8 cellular contexts compared by ENCODE assay signal in the genomic region with DNA sequence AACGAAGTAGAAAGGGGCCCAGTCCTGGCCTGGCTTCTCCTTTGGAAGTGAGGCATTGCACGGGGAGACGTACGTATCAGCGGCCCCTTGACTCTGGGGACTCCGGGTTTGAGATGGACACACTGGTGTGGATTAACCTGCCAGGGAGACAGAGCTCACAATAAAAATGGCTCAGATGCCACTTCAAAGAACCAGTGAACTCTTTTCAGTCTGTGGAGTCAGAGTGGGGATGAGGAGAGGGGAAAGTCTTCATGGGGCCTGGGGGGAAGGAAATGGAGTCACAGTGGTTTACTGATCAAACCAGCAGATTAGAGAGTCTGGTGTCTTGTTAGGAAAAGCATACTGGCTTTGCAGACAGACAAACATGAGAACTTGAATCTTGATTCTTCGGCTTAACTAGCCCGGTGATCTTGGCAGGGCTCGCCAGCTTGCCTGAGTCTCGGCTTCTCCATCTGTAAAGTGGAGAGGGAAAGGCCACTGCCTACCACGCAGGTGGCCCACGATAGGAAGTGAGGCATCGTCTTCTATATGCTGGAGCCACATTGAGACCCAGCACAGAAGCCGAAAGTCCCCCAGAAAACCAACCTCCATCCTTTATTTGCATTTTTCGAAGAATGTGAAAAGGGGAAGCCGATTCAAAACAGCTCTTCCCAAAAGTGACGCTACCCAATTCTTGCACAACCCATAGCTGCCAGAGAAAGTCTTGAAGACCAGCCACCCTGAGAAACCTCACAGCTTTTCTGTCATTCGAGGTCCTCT. TPM values are rescaled to one million over a fixed set of nuclear protein-coding genes. Genes with fewer than 3 reads are reported as not detected.
A peak's percentile ranks its signal among the peaks of the same experiment; 100 is the strongest.
DNase-seq lines count a peak whose midpoint lies in the region; ATAC-seq and TF ChIP-seq lines count a peak whose summit lies in the region.

Gene FFAR1 (plus strand): TSS at position 732 of the 759 bp plus-strand sequence. CDS start 3,650 bp downstream, outside the sequence.

- H3K9ac ChIP-seq in PC-3 (ENCODE audit: low read length): no peak within 1 kb of the TSS
- H3K9ac ChIP-seq in mesendoderm (ENCODE audit: low read length): no peak within 1 kb of the TSS

- no peak within 1 kb of the TSS for H3K18ac ChIP-seq in mesendoderm (ENCODE audit: low read length)

- POLR2A ChIA-PET in PC-3 (lab: Charles Lee; ENCODE audit: unreplicated experiment): no interaction called here

- H3K9me3 Mint-ChIP-seq in CD14-positive monocyte: peaks cover 0 to 2% (median 0%) of the 10 kb centered on the region in 7 donors
- H3K9me3 Mint-ChIP-seq in activated CD8-positive, alpha-beta memory T cell treated with anti-CD3 and anti-CD28 coated beads, Interleukin-2, amount 10 ng/mL, durations not matched to agents 7 days and 5 days (ENCODE audit: low read depth): no peaks in the 10 kb centered on the region
- H3K9me3 Mint-ChIP-seq in natural killer cell treated with Interleukin-12 subunit alpha and Interleukin-12 subunit beta and Interleukin-15 and Interleukin-18, amount 100 ng/mL, for 72 hours: no peaks in the 10 kb centered on the region

- no peak within 1 kb of the TSS for H4K8ac ChIP-seq in mesendoderm (ENCODE audit: low read depth, low read length)

- no peaks in the 10 kb centered on the region for H4K20me1 ChIP-seq in PC-3 (ENCODE audit: low read length)

- H2AFZ ChIP-seq in PC-3 (ENCODE audit: low read length): no peak within 1 kb of the TSS

- no peaks in the 10 kb centered on the region for H3K4me1 ChIP-seq in PC-3 (ENCODE audit: insufficient read depth, low read length)
- H3K4me1 ChIP-seq in mesendoderm (ENCODE audit: control insufficient read depth, low read depth, low read length): no peaks in the 10 kb centered on the region

- H2BK120ac ChIP-seq in mesendoderm (ENCODE audit: low read depth, low read length): no peak within 1 kb of the TSS

- H3K4me1 Mint-ChIP-seq in CD14-positive monocyte: peaks cover 37% of the 10 kb centered on the region
- peaks cover 27% of the 10 kb centered on the region for H3K4me1 Mint-ChIP-seq in activated CD8-positive, alpha-beta memory T cell treated with anti-CD3 and anti-CD28 coated beads, Interleukin-2, amount 10 ng/mL, durations not matched to agents 7 days and 5 days
- H3K4me1 Mint-ChIP-seq in natural killer cell treated with Interleukin-12 subunit alpha and Interleukin-12 subunit beta and Interleukin-15 and Interleukin-18, amount 100 ng/mL, for 72 hours (ENCODE audit: low read depth in 2 of 2): peaks cover 35 to 40% of the 10 kb centered on the region in 2 donors

- WGBS in mesendoderm (ENCODE audit: extremely low coverage, insufficient coverage, low lambda C conversion rate): no CpG with 5 or more reads among the region's 18 CpGs

- intact Hi-C loops in CD14-positive monocyte (cut with micrococcal nuclease) (loop anchor here (2.0 to 10.0 kb wide), 2 partner anchors 19 to 153 kb away; partner anchors contain the start of gene CD22 (in 1 of the 2)), PC-3 (cut with micrococcal nuclease) (no loop called here)

- H3K36me3 ChIP-seq in PC-3 (ENCODE audit: low read depth, low read length) (no peaks in the 10 kb centered on the region), mesendoderm (ENCODE audit: control insufficient read depth, insufficient read depth, low read length) (no peaks in the 10 kb centered on the region)

- TF ChIP-seq CTCF in CD14-positive monocyte (IDR thresholded peaks at IDR 0.05) (no peak), PC-3 (conservative IDR thresholded peaks at IDR 0.05; ENCODE audit: low read depth, low read length) (no peak)

- peaks cover 4 to 5% of the 10 kb centered on the region in 2 donors for H3K36me3 Mint-ChIP-seq in CD14-positive monocyte
- no peaks in the 10 kb centered on the region for H3K36me3 Mint-ChIP-seq in activated CD8-positive, alpha-beta memory T cell treated with anti-CD3 and anti-CD28 coated beads, Interleukin-2, amount 10 ng/mL, durations not matched to agents 7 days and 5 days
- H3K36me3 Mint-ChIP-seq in natural killer cell treated with Interleukin-12 subunit alpha and Interleukin-12 subunit beta and Interleukin-15 and Interleukin-18, amount 100 ng/mL, for 72 hours: no peaks in the 10 kb centered on the region

- no peaks in the 10 kb centered on the region for H3F3A ChIP-seq in PC-3 (ENCODE audit: low read length, unreplicated experiment)

- no peak within 1 kb of the TSS for H3K4me2 ChIP-seq in PC-3 (ENCODE audit: low read length)
- no peak within 1 kb of the TSS for H3K4me2 ChIP-seq in mesendoderm (ENCODE audit: low read length)

- H3K9me2 ChIP-seq in PC-3 (replicated peaks; ENCODE audit: low read length): no peaks in the 10 kb centered on the region

- H3K9me3 ChIP-seq in PC-3 (ENCODE audit: low read length): no peaks in the 10 kb centered on the region

- CTCF ChIA-PET in activated CD8-positive, alpha-beta memory T cell treated with anti-CD3 and anti-CD28 coated beads, Interleukin-2, amount 10 ng/mL, durations not matched to agents 7 days and 5 days (lab: Charles Lee): interaction anchor here (1.1 to 1.8 kb wide), 5 partner anchors 9 to 148 kb away, joined by 3 to 8 read pairs (median 6); no protein-coding TSS in a partner anchor
- CTCF ChIA-PET in PC-3 (lab: Charles Lee): no interaction called here

- ATAC-seq in GM19455 (IDR thresholded peaks at IDR 0.05; ENCODE audit: unreplicated experiment) (peak; percentile 54), HG03457 (IDR thresholded peaks at IDR 0.05; ENCODE audit: unreplicated experiment) (peak; percentile 50), PC-3 (no peak)
- peak; percentile 50 for ATAC-seq in activated CD8-positive, alpha-beta memory T cell treated with anti-CD3 and anti-CD28 coated beads, Interleukin-2, amount 10 ng/mL, durations not matched to agents 7 days and 5 days
- peak; percentile 73 to 77 for ATAC-seq in natural killer cell treated with Interleukin-12 subunit alpha and Interleukin-12 subunit beta and Interleukin-15 and Interleukin-18, amount 100 ng/mL, for 72 hours

- H3K4ac ChIP-seq in mesendoderm (ENCODE audit: low read depth, low read length): no peak within 1 kb of the TSS

- H3K27me3 ChIP-seq in PC-3 (ENCODE audit: low read length) (peaks cover 21% of the 10 kb centered on the region; the same call in 1 of the 2 replicates), mesendoderm (ENCODE audit: insufficient read depth, low read length, poor library complexity) (no peaks in the 10 kb centered on the region)

- H3K4me3 ChIP-seq in PC-3 (ENCODE audit: low read length): no peak within 1 kb of the TSS
- no peak within 1 kb of the TSS for H3K4me3 ChIP-seq in mesendoderm (ENCODE audit: low read length)

- peak within 1 kb of the TSS; percentile 88 to 98 (median 95) for H3K27ac Mint-ChIP-seq in CD14-positive monocyte
- H3K27ac Mint-ChIP-seq in activated CD8-positive, alpha-beta memory T cell treated with anti-CD3 and anti-CD28 coated beads, Interleukin-2, amount 10 ng/mL, durations not matched to agents 7 days and 5 days: peak within 1 kb of the TSS; percentile 50
- H3K27ac Mint-ChIP-seq in natural killer cell treated with Interleukin-12 subunit alpha and Interleukin-12 subunit beta and Interleukin-15 and Interleukin-18, amount 100 ng/mL, for 72 hours: peak within 1 kb of the TSS; percentile 94 to 97

- no TSS peak for BruUV-seq in PC-3 (replicated peaks; lab: Mats Ljungman, UMichigan)

- H3K56ac ChIP-seq in mesendoderm (ENCODE audit: low read length): no peak within 1 kb of the TSS

- DNase-seq in CD14-positive monocyte (ENCODE audit: low spot score) (peak; percentile 89), PC-3 (no peak), mesendoderm (no peak), cerebellum (ENCODE audit: low spot score) (no peak)
- DNase-seq in activated CD8-positive, alpha-beta memory T cell treated with anti-CD3 and anti-CD28 coated beads, Interleukin-2, amount 10 ng/mL, durations not matched to agents 7 days and 5 days: peak; percentile 54
- DNase-seq in natural killer cell treated with Interleukin-12 subunit alpha and Interleukin-12 subunit beta and Interleukin-15 and Interleukin-18, amount 100 ng/mL, for 72 hours (ENCODE audit: low spot score): peak; percentile 88

- no peak within 1 kb of the TSS for H2AK5ac ChIP-seq in mesendoderm (ENCODE audit: low read length)

- H2BK5ac ChIP-seq in mesendoderm (ENCODE audit: low read length): no peak within 1 kb of the TSS

- H3K27me3 Mint-ChIP-seq in CD14-positive monocyte (ENCODE audit: low read depth in 3 of 3): peaks cover 1 to 24% (median 9%) of the 10 kb centered on the region in 3 donors
- peaks cover 54% of the 10 kb centered on the region for H3K27me3 Mint-ChIP-seq in activated CD8-positive, alpha-beta memory T cell treated with anti-CD3 and anti-CD28 coated beads, Interleukin-2, amount 10 ng/mL, durations not matched to agents 7 days and 5 days
- peaks cover 5 to 11% of the 10 kb centered on the region in 2 donors for H3K27me3 Mint-ChIP-seq in natural killer cell treated with Interleukin-12 subunit alpha and Interleukin-12 subunit beta and Interleukin-15 and Interleukin-18, amount 100 ng/mL, for 72 hours

- H3K27ac ChIP-seq in PC-3 (ENCODE audit: low read length) (no peak within 1 kb of the TSS), mesendoderm (ENCODE audit: low read depth, low read length) (no peak within 1 kb of the TSS)

- no peak within 1 kb of the TSS for H3K23ac ChIP-seq in mesendoderm (ENCODE audit: low read length)

- peak within 1 kb of the TSS; percentile 39 to 82 for H3K4me3 Mint-ChIP-seq in CD14-positive monocyte
- no peak within 1 kb of the TSS for H3K4me3 Mint-ChIP-seq in activated CD8-positive, alpha-beta memory T cell treated with anti-CD3 and anti-CD28 coated beads, Interleukin-2, amount 10 ng/mL, durations not matched to agents 7 days and 5 days
- peak within 1 kb of the TSS; percentile 81 for H3K4me3 Mint-ChIP-seq in natural killer cell treated with Interleukin-12 subunit alpha and Interleukin-12 subunit beta and Interleukin-15 and Interleukin-18, amount 100 ng/mL, for 72 hours

- H2BK15ac ChIP-seq in mesendoderm (replicated peaks; ENCODE audit: low read depth): no peak within 1 kb of the TSS

- H3K79me1 ChIP-seq in mesendoderm (ENCODE audit: low read length): no peaks in the 10 kb centered on the region

- H3K79me2 ChIP-seq in PC-3 (ENCODE audit: low read length) (no peaks in the 10 kb centered on the region), mesendoderm (ENCODE audit: control insufficient read depth, insufficient read depth, low read length) (no peaks in the 10 kb centered on the region)

- no peak within 1 kb of the TSS for H4K5ac ChIP-seq in mesendoderm (ENCODE audit: low read length)

RNA-seq across cellular contexts. Expression of gene FFAR1, which starts in this region (rescaled TPM):
- polyA plus RNA-seq in CD14-positive monocyte: not detected
- total RNA-seq in activated CD8-positive, alpha-beta memory T cell treated with anti-CD3 and anti-CD28 coated beads, Interleukin-2, amount 10 ng/mL, durations not matched to agents 7 days and 5 days: not detected
- total RNA-seq in natural killer cell treated with Interleukin-12 subunit alpha and Interleukin-12 subunit beta and Interleukin-15 and Interleukin-18, amount 100 ng/mL, for 72 hours: under 1 TPM; 0.19 to 0.36 TPM
- total RNA-seq in PC-3 (2014; rRNA removed) (not detected in 2 replicates), cerebellum (not detected)
- 0.03 TPM for polyA plus RNA-seq in mesendoderm (2013, experiment 1 of 2)
- not detected for polyA plus RNA-seq in mesendoderm (2013, experiment 2 of 2)

Comparison
In these comparisons a context has a peak if more than half of its experiments do, and no peak if none do; other contexts are left out.
1. Peak in DNase-seq in CD14-positive monocyte; RNA of the gene not detected or under 1 TPM.
2. Peak in DNase-seq and ATAC-seq in activated CD8-positive, alpha-beta memory T cell treated with anti-CD3 and anti-CD28 coated beads, Interleukin-2, amount 10 ng/mL, durations not matched to agents 7 days and 5 days; RNA of the gene not detected or under 1 TPM.
3. Peak in DNase-seq and ATAC-seq in natural killer cell treated with Interleukin-12 subunit alpha and Interleukin-12 subunit beta and Interleukin-15 and Interleukin-18, amount 100 ng/mL, for 72 hours; RNA of the gene not detected or under 1 TPM.